In the genomic region with DNA sequence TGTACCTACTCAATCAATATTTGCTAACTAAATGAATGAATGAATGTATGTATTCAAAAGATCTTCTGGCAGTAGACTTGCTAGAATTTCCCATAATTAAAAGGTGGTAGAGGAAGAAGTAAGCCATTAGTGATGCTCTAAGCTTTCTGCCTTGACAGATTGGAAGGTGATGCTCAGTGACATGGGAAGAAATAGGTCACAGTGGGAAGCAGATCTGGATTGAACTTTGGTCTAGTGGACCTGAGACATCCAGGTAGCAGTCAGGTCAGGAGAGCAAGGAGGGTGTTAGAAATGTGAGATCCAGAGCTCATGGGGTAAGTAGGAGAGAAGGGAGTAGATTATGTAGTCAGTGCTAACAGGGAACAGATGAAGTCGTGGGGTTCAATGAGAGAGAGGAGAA, we compare ENCODE assay signal across 20 cellular contexts.
"Had no signal": no experiment of that assay in that cellular context is flagged by ENCODE, and none has a peak within 500 bp of the region (broad histone marks: within the 10 kb centered on the region; RNA-seq: fewer than 3 reads in every experiment).

No MANE protein-coding gene starts in this region.

- H3K4me2 ChIP-seq: smooth muscle cell had no signal

- H3K36me3 ChIP-seq: heart right ventricle, left ventricle myocardium inferior, lower lobe of right lung, pancreas, stomach, thoracic aorta, transverse colon had no signal

- H3K9me3 ChIP-seq: heart right ventricle, left ventricle myocardium inferior, lower lobe of right lung, pancreas, stomach, thoracic aorta, transverse colon had no signal

- H3K4me3 ChIP-seq: dorsolateral prefrontal cortex, heart right ventricle, left ventricle myocardium inferior, lower lobe of right lung, pancreas, smooth muscle cell, stomach, thoracic aorta, transverse colon had no signal

- H3K27ac ChIP-seq: dorsolateral prefrontal cortex, heart right ventricle, left ventricle myocardium inferior, lower lobe of right lung, pancreas, stomach, thoracic aorta had no signal

- H3K27me3 ChIP-seq: dorsolateral prefrontal cortex, heart right ventricle, pancreas, stomach, transverse colon had no signal

- ATAC-seq: esophagus mucosa; heart right ventricle; lower lobe of right lung; natural killer cell treated with Interleukin-12 subunit alpha and Interleukin-12 subunit beta and Interleukin-15 and Interleukin-18, amount 100 ng/mL, for 72 hours; pancreas; right cardiac atrium had no signal

- DNase-seq: cortex of kidney; effector CD8-positive, alpha-beta T cell; heart right ventricle; immature natural killer cell; left ventricle myocardium inferior; lower lobe of right lung; occipital lobe; pancreas; right cardiac atrium; stimulated activated CD4-positive, alpha-beta T cell treated with anti-CD3 and anti-CD28 coated beads, Interleukin-2, amount 100 ng/mL, for 48 hours; stomach; substantia nigra; transverse colon had no signal

- FAIRE-seq: frontal cortex, keratinocyte, pancreas had no signal
